20 cellular contexts compared by ENCODE assay signal in genomic region chr3:187196573-187197094, GRCh38. TPM values are rescaled to one million over a fixed set of nuclear protein-coding genes. Genes with fewer than 3 reads are reported as not detected.
"Had no signal": no experiment of that assay in that cellular context is flagged by ENCODE, and none has a peak within 500 bp of the region (broad histone marks: within the 10 kb centered on the region; RNA-seq: fewer than 3 reads in every experiment).

No MANE protein-coding gene starts in this region.

- DNase-seq: activated CD4-positive, alpha-beta T cell treated with anti-CD3 and anti-CD28 coated beads, Interleukin-2, amount 50 U/mL, for 4 hours; activated CD4-positive, CD25-positive, alpha-beta regulatory T cell treated with anti-CD3 and anti-CD28 coated beads, Interleukin-2, amount 50 U/mL, for 72 hours; activated gamma-delta T cell; activated T-cell treated with anti-CD3 and anti-CD28 coated beads, Interleukin-2, amount 50 U/mL, for 72 hours; gastrocnemius medialis; kidney glomerular epithelial cell; left ventricle myocardium superior; naive thymus-derived CD8-positive, alpha-beta T cell; sigmoid colon; stimulated activated CD4-positive, alpha-beta T cell treated with anti-CD3 and anti-CD28 coated beads, Interleukin-4, amount 100 ng/mL, for 24 hours; T-helper 1 cell; T-helper 9 cell had no signal

- H3K4me1 Mint-ChIP-seq: naive thymus-derived CD8-positive, alpha-beta T cell; stimulated activated effector memory CD8-positive, alpha-beta T cell treated with anti-CD3 and anti-CD28 coated beads, Interleukin-12 subunit alpha, Interleukin-12 subunit beta, amount 100 ng/mL, for 72 hours had no signal

- H3K27ac Mint-ChIP-seq: activated naive CD4-positive, alpha-beta T cell treated with anti-CD3 and anti-CD28 coated beads, Interleukin-2, amount 50 U/mL, for 72 hours; activated T-cell treated with anti-CD3 and anti-CD28 coated beads, Interleukin-2, amount 50 U/mL, for 72 hours; naive thymus-derived CD8-positive, alpha-beta T cell; stimulated activated effector memory CD8-positive, alpha-beta T cell treated with anti-CD3 and anti-CD28 coated beads, Interleukin-12 subunit alpha, Interleukin-12 subunit beta, amount 100 ng/mL, for 72 hours had no signal

- ATAC-seq: activated naive CD4-positive, alpha-beta T cell treated with anti-CD3 and anti-CD28 coated beads, Interleukin-2, amount 50 U/mL, for 72 hours; activated T-cell treated with anti-CD3 and anti-CD28 coated beads, Interleukin-2, amount 50 U/mL, for 72 hours; gastrocnemius medialis; left ventricle myocardium superior; naive thymus-derived CD8-positive, alpha-beta T cell; stimulated activated effector memory CD8-positive, alpha-beta T cell treated with anti-CD3 and anti-CD28 coated beads, Interleukin-12 subunit alpha, Interleukin-12 subunit beta, amount 100 ng/mL, for 72 hours had no signal

- H3K4me3 ChIP-seq: gastrocnemius medialis, sigmoid colon had no signal

- H3K9me3 Mint-ChIP-seq: activated T-cell treated with anti-CD3 and anti-CD28 coated beads, Interleukin-2, amount 50 U/mL, for 72 hours; naive thymus-derived CD8-positive, alpha-beta T cell; stimulated activated effector memory CD8-positive, alpha-beta T cell treated with anti-CD3 and anti-CD28 coated beads, Interleukin-12 subunit alpha, Interleukin-12 subunit beta, amount 100 ng/mL, for 72 hours had no signal

- H3K36me3 Mint-ChIP-seq: activated naive CD4-positive, alpha-beta T cell treated with anti-CD3 and anti-CD28 coated beads, Interleukin-2, amount 50 U/mL, for 72 hours; naive thymus-derived CD8-positive, alpha-beta T cell; stimulated activated effector memory CD8-positive, alpha-beta T cell treated with anti-CD3 and anti-CD28 coated beads, Interleukin-12 subunit alpha, Interleukin-12 subunit beta, amount 100 ng/mL, for 72 hours had no signal

- H3K4me3 Mint-ChIP-seq: activated T-cell treated with anti-CD3 and anti-CD28 coated beads, Interleukin-2, amount 50 U/mL, for 72 hours; naive thymus-derived CD8-positive, alpha-beta T cell; stimulated activated effector memory CD8-positive, alpha-beta T cell treated with anti-CD3 and anti-CD28 coated beads, Interleukin-12 subunit alpha, Interleukin-12 subunit beta, amount 100 ng/mL, for 72 hours had no signal

RNA-seq across cellular contexts. Expression of gene RTP1, which starts 0.7 kb away (rescaled TPM):
- total RNA-seq: activated CD8-positive, alpha-beta memory T cell treated with anti-CD3 and anti-CD28 coated beads for 36 hours; activated naive CD4-positive, alpha-beta T cell treated with anti-CD3 and anti-CD28 coated beads, Interleukin-2, amount 50 U/mL, for 72 hours; activated T-cell treated with anti-CD3 and anti-CD28 coated beads, Interleukin-2, amount 50 U/mL, for 72 hours; cardiac septum; dermis microvascular lymphatic vessel endothelial cell; epithelial cell of proximal tubule; gastrocnemius medialis; left ventricle myocardium superior; mesenteric fat pad; naive thymus-derived CD8-positive, alpha-beta T cell; sigmoid colon; ureter had no signal
